In genomic region chr3:39213613-39214012, GRCh38 we compare ENCODE assay signal across 20 cellular contexts. TPM values are rescaled to one million over a fixed set of nuclear protein-coding genes. Genes with fewer than 3 reads are reported as not detected.
"Had no signal": no experiment of that assay in that cellular context is flagged by ENCODE, and none has a peak within 500 bp of the region (broad histone marks: within the 10 kb centered on the region; RNA-seq: fewer than 3 reads in every experiment).

No MANE protein-coding gene starts in this region.

- H3K27ac Mint-ChIP-seq: naive thymus-derived CD8-positive, alpha-beta T cell; type B pancreatic cell had no signal

- H2AFZ ChIP-seq: parathyroid adenoma had no signal

- H3K36me3 ChIP-seq: esophagus squamous epithelium, gastroesophageal sphincter, right lobe of liver, uterus had no signal

- H3K4me1 ChIP-seq: esophagus squamous epithelium, gastroesophageal sphincter, parathyroid adenoma, right lobe of liver, uterus had no signal

- H3K9ac ChIP-seq: parathyroid adenoma had no signal

- H3K36me3 Mint-ChIP-seq: naive thymus-derived CD8-positive, alpha-beta T cell; type B pancreatic cell had no signal

- H3K79me2 ChIP-seq: parathyroid adenoma had no signal

- H3K4me3 Mint-ChIP-seq: naive thymus-derived CD8-positive, alpha-beta T cell; type B pancreatic cell had no signal

- DNase-seq: cerebellar nuclear complex; dermis blood vessel endothelial cell; esophagus squamous epithelium; foreskin fibroblast; glutamatergic neuron; kidney; left cardiac atrium; left ventricle myocardium superior; mucosa of descending colon; naive thymus-derived CD8-positive, alpha-beta T cell; psoas muscle; retina; right lobe of liver; stimulated activated CD4-positive, alpha-beta T cell treated with anti-CD3 and anti-CD28 coated beads, Interleukin-4, amount 100 ng/mL, for 24 hours; stimulated activated naive CD4-positive, alpha-beta T cell treated with Interleukin-2 at 50 U/mL for 16 hours; uterus had no signal

- H3K4me3 ChIP-seq: esophagus squamous epithelium, gastroesophageal sphincter, lung, mucosa of descending colon, psoas muscle, right lobe of liver, uterus had no signal

- H3K9me3 Mint-ChIP-seq: type B pancreatic cell had no signal

- H3K27ac ChIP-seq: esophagus squamous epithelium, gastroesophageal sphincter, parathyroid adenoma, psoas muscle, right lobe of liver, uterus had no signal

- H3K9me3 ChIP-seq: esophagus squamous epithelium, gastroesophageal sphincter, mucosa of descending colon, psoas muscle, right lobe of liver, uterus had no signal

- H3K27me3 ChIP-seq: esophagus squamous epithelium, gastroesophageal sphincter, right lobe of liver, uterus had no signal

- ATAC-seq: gastroesophageal sphincter; left cardiac atrium; left ventricle myocardium superior; mucosa of descending colon; naive thymus-derived CD8-positive, alpha-beta T cell; psoas muscle; right lobe of liver had no signal

RNA-seq across cellular contexts. Expression of gene XIRP1, which starts 21.2 kb away (rescaled TPM):
- total RNA-seq: dermis blood vessel endothelial cell; naive thymus-derived CD8-positive, alpha-beta T cell had no signal
- polyA plus RNA-seq: naive thymus-derived CD8-positive, alpha-beta T cell had no signal
